Comparison of ENCODE assay signal across 15 cellular contexts in the genomic region with DNA sequence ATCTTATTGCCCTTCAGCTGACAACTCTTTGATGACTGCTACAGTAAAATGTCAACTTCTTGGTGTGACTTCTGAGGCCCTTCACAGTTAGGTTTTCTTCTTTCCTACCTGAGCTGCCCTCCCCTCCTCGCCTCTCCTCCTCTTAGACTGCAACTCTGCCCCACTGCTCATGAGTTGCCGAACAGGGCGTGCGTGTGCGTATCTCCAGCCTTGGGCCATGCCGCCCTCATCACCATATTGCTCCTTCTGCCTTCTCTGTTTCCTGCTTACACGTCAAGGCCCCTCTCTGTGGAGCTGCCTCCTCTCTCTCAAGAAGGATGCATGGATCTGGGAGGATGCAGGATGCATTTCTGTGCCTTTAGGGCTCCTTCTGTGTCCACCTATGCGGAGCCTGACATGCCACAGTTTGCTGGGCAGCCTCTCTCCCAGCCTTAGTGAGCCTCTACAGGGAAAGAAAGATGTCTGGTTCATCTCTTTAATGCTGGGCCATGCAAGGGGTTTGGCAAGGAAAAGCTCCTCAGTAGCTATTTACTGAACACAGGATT.
A peak's percentile ranks its signal among the peaks of the same experiment; 100 is the strongest.
DNase-seq lines count a peak whose midpoint lies in the region; ATAC-seq and TF ChIP-seq lines count a peak whose summit lies in the region.
"Had no signal": no experiment of that assay in that cellular context is flagged by ENCODE, and none has a peak within 500 bp of the region (broad histone marks: within the 10 kb centered on the region; RNA-seq: fewer than 3 reads in every experiment).

No MANE protein-coding gene starts in this region.

- no peak for DNase-seq in activated naive CD8-positive, alpha-beta T cell treated with anti-CD3 and anti-CD28 coated beads, Interleukin-2, amount 50 U/mL, for 24 hours
- DNase-seq in ecto neural progenitor cell (ENCODE audit: low spot score) = peak; percentile 27
- DNase-seq in neuronal stem cell (ENCODE audit: low spot score) = no peak
- peak; percentile 5 for DNase-seq in ureter (ENCODE audit: low spot score)
- DNase-seq in upper lobe of right lung = no peak
- DNase-seq: CD4-positive, CD25-positive, alpha-beta regulatory T cell; DMS 273 treated with DMSO at 0.1 percent for 48 hours; HCEC 1CT; HFFc6 had no signal

- no peak overlapping the region for H3K4me3 Mint-ChIP-seq in activated naive CD8-positive, alpha-beta T cell
- H3K4me3 Mint-ChIP-seq in activated naive CD8-positive, alpha-beta T cell treated with anti-CD3 and anti-CD28 coated beads, Interleukin-2, amount 50 U/mL, for 24 hours = no peak overlapping the region
- H3K4me3 Mint-ChIP-seq: CD4-positive, CD25-positive, alpha-beta regulatory T cell; HFFc6 had no signal

- H3K9me3 ChIP-seq in neuronal stem cell (replicated peaks in 1 of 2; ENCODE audit: control insufficient read depth in 2 of 2, insufficient read depth in 1 of 2, low read depth in 1 of 2, low read length in 2 of 2) (no peaks in the 10 kb centered on the region), upper lobe of right lung (no peaks in the 10 kb centered on the region)

- H3K79me1 ChIP-seq in neuronal stem cell (ENCODE audit: low read depth, low read length) = no peaks in the 10 kb centered on the region

- no peak overlapping the region for H2BK5ac ChIP-seq in neuronal stem cell (ENCODE audit: low read length)

- H3K4me3 ChIP-seq in neuronal stem cell (ENCODE audit: low read length in 2 of 2) = no peak overlapping the region
- no peak overlapping the region for H3K4me3 ChIP-seq in upper lobe of right lung
- H3K4me3 ChIP-seq: BLaER1 treated with 17β-estradiol and CSF1 and Interleukin-3, amounts not matched to agents 10 nM and 100 nM had no signal

- WGBS in neuronal stem cell (ENCODE audit: extremely low coverage in 2 of 2, insufficient read length in 2 of 2, insufficient replicate concordance in 1 of 2), 2 donors = no CpG with 5 or more reads among the region's 8 CpGs

- no peak overlapping the region for H4K8ac ChIP-seq in neuronal stem cell (ENCODE audit: low read depth, low read length)

- no peak overlapping the region for H3K9ac ChIP-seq in neuronal stem cell (ENCODE audit: low read depth, low read length, poor library complexity)
- H3K9ac ChIP-seq: BLaER1 treated with 17β-estradiol and CSF1 and Interleukin-3, amounts not matched to agents 10 nM and 100 nM had no signal

- H3K27ac Mint-ChIP-seq in activated naive CD8-positive, alpha-beta T cell = peak overlapping the region; percentile 18
- no peak overlapping the region for H3K27ac Mint-ChIP-seq in activated naive CD8-positive, alpha-beta T cell treated with anti-CD3 and anti-CD28 coated beads, Interleukin-2, amount 50 U/mL, for 24 hours
- H3K27ac Mint-ChIP-seq: CD4-positive, CD25-positive, alpha-beta regulatory T cell; HFFc6 had no signal

- ATAC-seq in activated naive CD8-positive, alpha-beta T cell treated with anti-CD3 and anti-CD28 coated beads, Interleukin-2, amount 50 U/mL, for 24 hours = no peak
- ATAC-seq in GM18867 (IDR thresholded peaks at IDR 0.05; ENCODE audit: unreplicated experiment) = no peak
- no peak for ATAC-seq in HG03175 (IDR thresholded peaks at IDR 0.05; ENCODE audit: unreplicated experiment)
- ATAC-seq in upper lobe of right lung = no peak

- H2AK5ac ChIP-seq in neuronal stem cell (ENCODE audit: low read depth, low read length) = no peak overlapping the region

- H3K14ac ChIP-seq in neuronal stem cell (ENCODE audit: low read length) = peak overlapping the region; percentile 98

- no peak overlapping the region for H4K91ac ChIP-seq in neuronal stem cell (ENCODE audit: low read depth, low read length, poor library complexity)

- no peak overlapping the region for H3K4me2 ChIP-seq in neuronal stem cell (ENCODE audit: insufficient read depth, low read length, poor library complexity, severe bottlenecking)
- H3K4me2 ChIP-seq: BLaER1 treated with 17β-estradiol and CSF1 and Interleukin-3, amounts not matched to agents 10 nM and 100 nM had no signal

- H3K36me3 ChIP-seq in neuronal stem cell (replicated peaks in 1 of 2; ENCODE audit: control insufficient read depth in 2 of 2, insufficient read depth in 2 of 2, low read length in 2 of 2) (no peaks in the 10 kb centered on the region), upper lobe of right lung (no peaks in the 10 kb centered on the region)
- H3K36me3 ChIP-seq: BLaER1 treated with 17β-estradiol and CSF1 and Interleukin-3, amounts not matched to agents 10 nM and 100 nM had no signal

- H3K27me3 ChIP-seq in neuronal stem cell (ENCODE audit: control insufficient read depth in 3 of 3, insufficient read depth in 3 of 3, low read depth in 1 of 3, low read length in 3 of 3) = no peaks in the 10 kb centered on the region
- H3K27me3 ChIP-seq in upper lobe of right lung = peaks cover 13% of the 10 kb centered on the region

- H2BK12ac ChIP-seq in neuronal stem cell (ENCODE audit: low read length) = peak overlapping the region; percentile 66

- no peak overlapping the region for H2AFZ ChIP-seq in neuronal stem cell (ENCODE audit: low read length)

- peak overlapping the region; percentile 87 for H3K18ac ChIP-seq in neuronal stem cell (ENCODE audit: low read length)

- no peaks in the 10 kb centered on the region for H3K4me1 ChIP-seq in neuronal stem cell (ENCODE audit: control insufficient read depth in 2 of 2, insufficient read depth in 1 of 2, low read depth in 1 of 2, low read length in 2 of 2)
- H3K4me1 ChIP-seq in upper lobe of right lung = no peaks in the 10 kb centered on the region

- no peak overlapping the region for H3K4ac ChIP-seq in neuronal stem cell (ENCODE audit: low read length)

- no peak overlapping the region for H2BK120ac ChIP-seq in neuronal stem cell (ENCODE audit: low read depth, low read length)

- intact Hi-C loops in upper lobe of right lung (cut with DNase I) = no loop called here

- H2BK15ac ChIP-seq in neuronal stem cell (ENCODE audit: low read length) = no peak overlapping the region

- H3K4me1 Mint-ChIP-seq in activated naive CD8-positive, alpha-beta T cell (ENCODE audit: low read depth) = no peaks in the 10 kb centered on the region
- peaks cover 4% of the 10 kb centered on the region for H3K4me1 Mint-ChIP-seq in activated naive CD8-positive, alpha-beta T cell treated with anti-CD3 and anti-CD28 coated beads, Interleukin-2, amount 50 U/mL, for 24 hours
- H3K4me1 Mint-ChIP-seq: CD4-positive, CD25-positive, alpha-beta regulatory T cell had no signal

- no peak overlapping the region for H3K27ac ChIP-seq in neuronal stem cell (replicated peaks; ENCODE audit: low read length)
- H3K27ac ChIP-seq in upper lobe of right lung = no peak overlapping the region
- H3K27ac ChIP-seq: 22Rv1; BLaER1 treated with 17β-estradiol and CSF1 and Interleukin-3, amounts not matched to agents 10 nM and 100 nM; HL-60 had no signal

- peak overlapping the region; percentile 75 for H3K23ac ChIP-seq in neuronal stem cell (ENCODE audit: low read depth, low read length, poor library complexity)

- H3K9me3 Mint-ChIP-seq in activated naive CD8-positive, alpha-beta T cell (ENCODE audit: low read depth) = no peaks in the 10 kb centered on the region
- no peaks in the 10 kb centered on the region for H3K9me3 Mint-ChIP-seq in activated naive CD8-positive, alpha-beta T cell treated with anti-CD3 and anti-CD28 coated beads, Interleukin-2, amount 50 U/mL, for 24 hours

- H3K36me3 Mint-ChIP-seq in activated naive CD8-positive, alpha-beta T cell = no peaks in the 10 kb centered on the region
- H3K36me3 Mint-ChIP-seq in activated naive CD8-positive, alpha-beta T cell treated with anti-CD3 and anti-CD28 coated beads, Interleukin-2, amount 50 U/mL, for 24 hours (ENCODE audit: low read depth) = no peaks in the 10 kb centered on the region
- H3K36me3 Mint-ChIP-seq: CD4-positive, CD25-positive, alpha-beta regulatory T cell had no signal

- TF ChIP-seq CTCF in upper lobe of right lung (IDR thresholded peaks at IDR 0.05) = no peak

- H3K27me3 Mint-ChIP-seq in activated naive CD8-positive, alpha-beta T cell = no peaks in the 10 kb centered on the region
- H3K27me3 Mint-ChIP-seq in activated naive CD8-positive, alpha-beta T cell treated with anti-CD3 and anti-CD28 coated beads, Interleukin-2, amount 50 U/mL, for 24 hours = peaks cover 11% of the 10 kb centered on the region

Comparison
In these comparisons a context has a peak if more than half of its experiments do, and no peak if none do; other contexts are left out.
1. DNase-seq: peak in ecto neural progenitor cell (single experiment) and ureter (single experiment); none in activated naive CD8-positive, alpha-beta T cell treated with anti-CD3 and anti-CD28 coated beads, Interleukin-2, amount 50 U/mL, for 24 hours (single experiment), neuronal stem cell (single experiment) and upper lobe of right lung (single experiment).